In genomic region chr5:140802781-140803271, GRCh38 we compare ENCODE assay signal across 17 cellular contexts. TPM values are rescaled to one million over a fixed set of nuclear protein-coding genes. Genes with fewer than 3 reads are reported as not detected.
DNase-seq lines count a peak whose midpoint lies in the region; ATAC-seq and TF ChIP-seq lines count a peak whose summit lies in the region.
"Had no signal": no experiment of that assay in that cellular context is flagged by ENCODE, and none has a peak within 500 bp of the region (broad histone marks: within the 10 kb centered on the region; RNA-seq: fewer than 3 reads in every experiment).

No MANE protein-coding gene starts in this region.

- peaks cover 29% of the 10 kb centered on the region for H3K9me3 Mint-ChIP-seq in activated naive CD4-positive, alpha-beta T cell treated with anti-CD3 and anti-CD28 coated beads, Interleukin-2, amount 10 ng/mL, durations not matched to agents 7 days and 5 days
- H3K9me3 Mint-ChIP-seq in activated naive CD4-positive, alpha-beta T cell treated with anti-CD3 and anti-CD28 coated beads, Interleukin-2, amount 50 U/mL, for 72 hours, result peaks cover 9 to 31% of the 10 kb centered on the region in 2 donors

- no CpG with 5 or more reads among the region's 53 CpGs for WGBS in neuronal stem cell (ENCODE audit: extremely low coverage in 2 of 2, insufficient read length in 2 of 2, insufficient replicate concordance in 1 of 2), 2 donors
- 34 to 40% methylated on average over 50 to 53 of the region's 53 CpGs for WGBS in aorta, 2 donors
- 44 to 58% methylated on average over 29 to 53 of the region's 53 CpGs for WGBS in tibial nerve, 2 donors

- H2BK15ac ChIP-seq in neuronal stem cell (ENCODE audit: low read length), result no peak overlapping the region

- H3K9me3 ChIP-seq in neuronal stem cell (replicated peaks in 1 of 2; ENCODE audit: control insufficient read depth in 2 of 2, insufficient read depth in 1 of 2, low read depth in 1 of 2, low read length in 2 of 2) (peaks cover 16 to 47% of the 10 kb centered on the region in 2 donors), aorta (ENCODE audit: control insufficient read depth, low read length) (peaks cover 16% of the 10 kb centered on the region), tibial nerve (peaks cover 0 to 53% (median 4%) of the 10 kb centered on the region in 4 donors)

- H4K91ac ChIP-seq in neuronal stem cell (ENCODE audit: low read depth, low read length, poor library complexity), result no peak overlapping the region

- TF ChIP-seq EP300 in tibial nerve (IDR thresholded peaks at IDR 0.05), result no peak

- intact Hi-C loops in aorta (cut with DNase I), result loop anchor here in 1 of 2 donors (10.0 kb wide), 1 partner anchor 242 kb away; no protein-coding TSS in a partner anchor

- CTCF ChIA-PET in activated naive CD4-positive, alpha-beta T cell treated with anti-CD3 and anti-CD28 coated beads, Interleukin-2, amount 10 ng/mL, durations not matched to agents 7 days and 5 days (lab: Charles Lee), result no interaction called here

- H3K27ac ChIP-seq in coronary artery (no peak overlapping the region), neuronal stem cell (replicated peaks; ENCODE audit: low read length) (no peak overlapping the region), aorta (ENCODE audit: low read depth in 1 of 2, low read length in 2 of 2) (no peak overlapping the region), tibial nerve (no peak overlapping the region)
- H3K27ac ChIP-seq: 22Rv1, A549, C4-2B had no signal

- H3K4me3 ChIP-seq in coronary artery (peak overlapping the region; percentile 66), neuronal stem cell (ENCODE audit: low read length in 2 of 2) (peak overlapping the region in 1 of 2 donors; percentile 35), aorta (ENCODE audit: low read length in 2 of 2) (no peak overlapping the region), tibial nerve (no peak overlapping the region)
- H3K4me3 ChIP-seq: A549 had no signal

- H2AK5ac ChIP-seq in neuronal stem cell (ENCODE audit: low read depth, low read length), result no peak overlapping the region

- TF ChIP-seq CTCF in coronary artery (IDR thresholded peaks at IDR 0.05) (no peak), tibial nerve (IDR thresholded peaks at IDR 0.05) (no peak)

- ATAC-seq in activated naive CD4-positive, alpha-beta T cell treated with anti-CD3 and anti-CD28 coated beads, Interleukin-2, amount 50 U/mL, for 72 hours, result no peak
- ATAC-seq in aorta (ENCODE audit: low FRiP score), result peak; percentile 11
- ATAC-seq in GM21447 (IDR thresholded peaks at IDR 0.05; ENCODE audit: unreplicated experiment), result no peak
- ATAC-seq: A549 had no signal

- no peaks in the 10 kb centered on the region for H3K27me3 ChIP-seq in neuronal stem cell (ENCODE audit: control insufficient read depth in 3 of 3, insufficient read depth in 3 of 3, low read depth in 1 of 3, low read length in 3 of 3)
- no peaks in the 10 kb centered on the region for H3K27me3 ChIP-seq in aorta (ENCODE audit: control insufficient read depth in 1 of 2, insufficient read depth in 2 of 2, low read length in 1 of 2)
- no peaks in the 10 kb centered on the region for H3K27me3 ChIP-seq in tibial nerve

- H3K4me2 ChIP-seq in neuronal stem cell (ENCODE audit: insufficient read depth, low read length, poor library complexity, severe bottlenecking), result no peak overlapping the region
- H3K4me2 ChIP-seq: A549 had no signal

- H3K14ac ChIP-seq in neuronal stem cell (ENCODE audit: low read length), result peak overlapping the region; percentile 89

- H3K4me1 ChIP-seq in neuronal stem cell (ENCODE audit: control insufficient read depth in 2 of 2, insufficient read depth in 1 of 2, low read depth in 1 of 2, low read length in 2 of 2) (no peaks in the 10 kb centered on the region), aorta (ENCODE audit: control insufficient read depth in 1 of 2, insufficient read depth in 2 of 2, low read length in 2 of 2) (no peaks in the 10 kb centered on the region), tibial nerve (no peaks in the 10 kb centered on the region)
- H3K4me1 ChIP-seq: A549 had no signal

- H2BK5ac ChIP-seq in neuronal stem cell (ENCODE audit: low read length), result no peak overlapping the region

- H3K27ac Mint-ChIP-seq in activated naive CD4-positive, alpha-beta T cell treated with anti-CD3 and anti-CD28 coated beads, Interleukin-2, amount 10 ng/mL, durations not matched to agents 7 days and 5 days, result peak overlapping the region; percentile 7
- no peak overlapping the region for H3K27ac Mint-ChIP-seq in activated naive CD4-positive, alpha-beta T cell treated with anti-CD3 and anti-CD28 coated beads, Interleukin-2, amount 50 U/mL, for 72 hours
- H3K27ac Mint-ChIP-seq: CD4-positive, alpha-beta T cell; H9 had no signal

- no peak for TF ChIP-seq POLR2A in tibial nerve (IDR thresholded peaks at IDR 0.05)

- H3K18ac ChIP-seq in neuronal stem cell (ENCODE audit: low read length), result no peak overlapping the region

- no peak for DNase-seq in activated naive CD4-positive, alpha-beta T cell treated with anti-CD3 and anti-CD28 coated beads, Interleukin-2, amount 10 ng/mL, durations not matched to agents 7 days and 5 days
- DNase-seq in activated naive CD4-positive, alpha-beta T cell treated with anti-CD3 and anti-CD28 coated beads, Interleukin-2, amount 50 U/mL, for 72 hours (ENCODE audit: low spot score in 2 of 2), result no peak
- DNase-seq in coronary artery (ENCODE audit: low spot score) (no peak), neuronal stem cell (ENCODE audit: low spot score) (no peak), aorta (peak in 1 of 2 donors; percentile 76), tibial nerve (ENCODE audit: low spot score in 2 of 2) (no peak)
- DNase-seq: AML-193; CD4-positive, alpha-beta T cell; DMS153; DMS79; GF-D8; H9 had no signal

- peaks cover 3% of the 10 kb centered on the region for H3K36me3 Mint-ChIP-seq in activated naive CD4-positive, alpha-beta T cell treated with anti-CD3 and anti-CD28 coated beads, Interleukin-2, amount 10 ng/mL, durations not matched to agents 7 days and 5 days
- H3K36me3 Mint-ChIP-seq in activated naive CD4-positive, alpha-beta T cell treated with anti-CD3 and anti-CD28 coated beads, Interleukin-2, amount 50 U/mL, for 72 hours, result peaks cover 19 to 48% of the 10 kb centered on the region in 2 donors

- H3K23ac ChIP-seq in neuronal stem cell (ENCODE audit: low read depth, low read length, poor library complexity), result peak overlapping the region; percentile 91

- H2AFZ ChIP-seq in neuronal stem cell (ENCODE audit: low read length), result no peak overlapping the region

- no peak overlapping the region for H3K4me3 Mint-ChIP-seq in activated naive CD4-positive, alpha-beta T cell treated with anti-CD3 and anti-CD28 coated beads, Interleukin-2, amount 10 ng/mL, durations not matched to agents 7 days and 5 days
- H3K4me3 Mint-ChIP-seq: CD4-positive, alpha-beta T cell; H9 had no signal

- peak overlapping the region; percentile 41 for H2BK12ac ChIP-seq in neuronal stem cell (ENCODE audit: low read length)

- peaks cover 10% of the 10 kb centered on the region for H3K27me3 Mint-ChIP-seq in activated naive CD4-positive, alpha-beta T cell treated with anti-CD3 and anti-CD28 coated beads, Interleukin-2, amount 10 ng/mL, durations not matched to agents 7 days and 5 days

- H3K79me1 ChIP-seq in neuronal stem cell (ENCODE audit: low read depth, low read length), result peaks cover 3% of the 10 kb centered on the region

- no peak overlapping the region for H3K9ac ChIP-seq in neuronal stem cell (ENCODE audit: low read depth, low read length, poor library complexity)

- H3K36me3 ChIP-seq in neuronal stem cell (replicated peaks in 1 of 2; ENCODE audit: control insufficient read depth in 2 of 2, insufficient read depth in 2 of 2, low read length in 2 of 2) (peaks cover 5 to 9% of the 10 kb centered on the region in 2 donors), aorta (ENCODE audit: control insufficient read depth in 1 of 2, insufficient read depth in 2 of 2, low read length in 1 of 2) (no peaks in the 10 kb centered on the region), tibial nerve (no peaks in the 10 kb centered on the region)

- H3K4ac ChIP-seq in neuronal stem cell (ENCODE audit: low read length), result no peak overlapping the region

- peak overlapping the region; percentile 65 for H4K8ac ChIP-seq in neuronal stem cell (ENCODE audit: low read depth, low read length)

- no peak overlapping the region for H2BK120ac ChIP-seq in neuronal stem cell (ENCODE audit: low read depth, low read length)

- no peaks in the 10 kb centered on the region for H3K4me1 Mint-ChIP-seq in activated naive CD4-positive, alpha-beta T cell treated with anti-CD3 and anti-CD28 coated beads, Interleukin-2, amount 10 ng/mL, durations not matched to agents 7 days and 5 days

RNA-seq across cellular contexts. Expression of gene PCDHA3, which starts 2.0 kb away (rescaled TPM):
- not detected for total RNA-seq in activated naive CD4-positive, alpha-beta T cell treated with anti-CD3 and anti-CD28 coated beads, Interleukin-2, amount 50 U/mL, for 72 hours
- 0.64 TPM for polyA plus RNA-seq in neuronal stem cell (2013, experiment 1 of 2)
- 0.84 TPM for polyA plus RNA-seq in neuronal stem cell (2013, experiment 2 of 2)
- total RNA-seq in aorta (under 1 TPM; 0.33 to 0.36 TPM), tibial nerve (1 to 10 TPM in 1 of 4 donors, under 1 TPM in 3; 0.84 to 3.5 (median 0.94) TPM)
- polyA plus RNA-seq in aorta, result under 1 TPM; 0.25 to 0.38 TPM
- total RNA-seq: CD4-positive, alpha-beta T cell; H9 had no signal

RNA-seq across cellular contexts. Expression of gene PCDHA4, which starts 4.0 kb away (rescaled TPM):
- total RNA-seq in activated naive CD4-positive, alpha-beta T cell treated with anti-CD3 and anti-CD28 coated beads, Interleukin-2, amount 50 U/mL, for 72 hours, result not detected
- polyA plus RNA-seq in neuronal stem cell (2013, experiment 1 of 2), result 2.9 TPM
- 2.7 TPM for polyA plus RNA-seq in neuronal stem cell (2013, experiment 2 of 2)
- under 1 TPM; 0.78 to 0.90 TPM for total RNA-seq in aorta
- polyA plus RNA-seq in aorta, result under 1 TPM in 1 of 2 donors, not detected in 1; 0.05 TPM
- total RNA-seq in tibial nerve, result 1 to 10 TPM; 1.6 to 5.7 (median 2.0) TPM
- total RNA-seq: CD4-positive, alpha-beta T cell had no signal

RNA-seq across cellular contexts. Expression of gene PCDHA2, which starts 8.2 kb away (rescaled TPM):
- under 1 TPM in 1 of 2 donors, not detected in 1; 0.09 TPM for total RNA-seq in activated naive CD4-positive, alpha-beta T cell treated with anti-CD3 and anti-CD28 coated beads, Interleukin-2, amount 50 U/mL, for 72 hours
- 0.92 TPM for polyA plus RNA-seq in neuronal stem cell (2013, experiment 1 of 2)
- polyA plus RNA-seq in neuronal stem cell (2013, experiment 2 of 2), result 0.97 TPM
- total RNA-seq in aorta (under 1 TPM; 0.13 to 0.24 TPM), tibial nerve (under 1 TPM in 1 of 4 donors, not detected in 3; 0.21 TPM)
- not detected for polyA plus RNA-seq in aorta
- total RNA-seq: CD4-positive, alpha-beta T cell had no signal
- polyA plus RNA-seq: BJ had no signal

RNA-seq across cellular contexts. Expression of gene PCDHA1, which starts 16.9 kb away (rescaled TPM):
- total RNA-seq in activated naive CD4-positive, alpha-beta T cell treated with anti-CD3 and anti-CD28 coated beads, Interleukin-2, amount 50 U/mL, for 72 hours, result not detected
- polyA plus RNA-seq in neuronal stem cell (2013, experiment 1 of 2), result 1.0 TPM
- 1.0 TPM for polyA plus RNA-seq in neuronal stem cell (2013, experiment 2 of 2)
- not detected for total RNA-seq in aorta
- not detected for polyA plus RNA-seq in aorta
- not detected for total RNA-seq in tibial nerve
- total RNA-seq: CD4-positive, alpha-beta T cell had no signal

RNA-seq across cellular contexts. Expression of gene PCDHA5, which starts 18.6 kb away (rescaled TPM):
- not detected for total RNA-seq in activated naive CD4-positive, alpha-beta T cell treated with anti-CD3 and anti-CD28 coated beads, Interleukin-2, amount 50 U/mL, for 72 hours
- 0.32 TPM for polyA plus RNA-seq in neuronal stem cell (2013, experiment 1 of 2)
- polyA plus RNA-seq in neuronal stem cell (2013, experiment 2 of 2), result 0.25 TPM
- total RNA-seq in aorta, result under 1 TPM; 0.24 to 0.26 TPM
- under 1 TPM in 1 of 2 donors, not detected in 1; 0.08 TPM for polyA plus RNA-seq in aorta
- 1 to 10 TPM in 1 of 4 donors, under 1 TPM in 3; 0.39 to 2.7 (median 0.54) TPM for total RNA-seq in tibial nerve
- total RNA-seq: CD4-positive, alpha-beta T cell had no signal
- polyA plus RNA-seq: BJ had no signal
